ENCODE assay signal across 19 cellular contexts in genomic region chr5:82162568-82162967, GRCh38.
A peak's percentile ranks its signal among the peaks of the same experiment; 100 is the strongest.
DNase-seq lines count a peak whose midpoint lies in the region; ATAC-seq, FAIRE-seq and TF ChIP-seq lines count a peak whose summit lies in the region.
"Had no signal": no experiment of that assay in that cellular context is flagged by ENCODE, and none has a peak within 500 bp of the region (broad histone marks: within the 10 kb centered on the region; RNA-seq: fewer than 3 reads in every experiment).

No MANE protein-coding gene starts in this region.

- no peaks in the 10 kb centered on the region for H3K9me3 Mint-ChIP-seq in astrocyte (ENCODE audit: unreplicated experiment)
- H3K9me3 Mint-ChIP-seq: CD14-positive monocyte; CD4-positive, alpha-beta memory T cell; GM23338 had no signal

- H3K27ac ChIP-seq in A549 = peak overlapping the region; percentile 78 to 88
- no peak overlapping the region for H3K27ac ChIP-seq in astrocyte (ENCODE audit: low read depth, low read length)
- H3K27ac ChIP-seq in mesendoderm (ENCODE audit: low read depth, low read length) = no peak overlapping the region
- no peak overlapping the region for H3K27ac ChIP-seq in left ventricle myocardium inferior (replicated peaks)
- H3K27ac ChIP-seq: BLaER1 had no signal

- peak overlapping the region; percentile 23 for H2BK15ac ChIP-seq in mesendoderm (replicated peaks; ENCODE audit: low read depth)

- CTCF ChIA-PET in A549 (lab: Yijun Ruan, JAX) = no interaction called here

- no peaks in the 10 kb centered on the region for H3K36me3 Mint-ChIP-seq in astrocyte (ENCODE audit: low read depth, unreplicated experiment)
- H3K36me3 Mint-ChIP-seq: CD14-positive monocyte; CD4-positive, alpha-beta memory T cell had no signal

- H2BK120ac ChIP-seq in mesendoderm (ENCODE audit: low read depth, low read length) = no peak overlapping the region

- intact Hi-C loops in left ventricle myocardium inferior (cut with micrococcal nuclease) = loop anchor here (10.0 kb wide), 1 partner anchor 738 kb away; no protein-coding TSS in a partner anchor

- no peaks in the 10 kb centered on the region for H3K9me3 ChIP-seq in A549
- H3K9me3 ChIP-seq in astrocyte (ENCODE audit: insufficient read depth, low read depth, low read length) = no peaks in the 10 kb centered on the region
- H3K9me3 ChIP-seq in left ventricle myocardium inferior (replicated peaks) = no peaks in the 10 kb centered on the region
- H3K9me3 ChIP-seq: BLaER1 had no signal

- no peak for TF ChIP-seq EP300 in A549 (IDR thresholded peaks at IDR 0.05)

- no peak for DNase-seq in A549 (ENCODE audit: low read depth in 1 of 2, low spot score in 1 of 2)
- DNase-seq in astrocyte (ENCODE audit: low read depth) = no peak
- no peak for DNase-seq in mesendoderm
- DNase-seq in occipital lobe (lab: John Stamatoyannopoulos, UW) = peak; percentile 12
- DNase-seq in GM19238 (ENCODE audit: insufficient read length, low spot score) = no peak
- no peak for DNase-seq in left ventricle myocardium inferior
- DNase-seq: Calu3; CD4-positive, alpha-beta memory T cell; DMS79 treated with DMSO at 0.1 percent for 48 hours; HCEC 1CT; IMR-90 had no signal

- no peak overlapping the region for H2AK5ac ChIP-seq in mesendoderm (ENCODE audit: low read length)

- no peak overlapping the region for H4K5ac ChIP-seq in mesendoderm (ENCODE audit: low read length)

- no peaks in the 10 kb centered on the region for H3K79me1 ChIP-seq in mesendoderm (ENCODE audit: low read length)

- POLR2A ChIA-PET in A549 (lab: Yijun Ruan, JAX) = no interaction called here

- FAIRE-seq in A549 (lab: Jason Lieb, UNC) (no peak), astrocyte (lab: Jason Lieb, UNC) (no peak)
- FAIRE-seq: GM12878, H54, HTR-8/SVneo, K562 had no signal

- no peak overlapping the region for H3K56ac ChIP-seq in mesendoderm (ENCODE audit: low read length)

- H3K27me3 ChIP-seq in astrocyte (ENCODE audit: insufficient read depth, low read length) (no peaks in the 10 kb centered on the region), mesendoderm (ENCODE audit: insufficient read depth, low read length, poor library complexity) (no peaks in the 10 kb centered on the region), left ventricle myocardium inferior (ENCODE audit: low read depth) (no peaks in the 10 kb centered on the region)
- H3K27me3 ChIP-seq: BLaER1 had no signal

- no peak overlapping the region for H3K27ac Mint-ChIP-seq in astrocyte (ENCODE audit: unreplicated experiment)
- H3K27ac Mint-ChIP-seq: CD14-positive monocyte had no signal

- WGBS in A549 (ENCODE audit: missing lambda C conversion rate) = 79% methylated on average over 4 of the region's 4 CpGs
- WGBS in mesendoderm (ENCODE audit: extremely low coverage, insufficient coverage, low lambda C conversion rate) = no CpG with 5 or more reads among the region's 4 CpGs

- H3K18ac ChIP-seq in mesendoderm (ENCODE audit: low read length) = no peak overlapping the region

- TF ChIP-seq CTCF in A549 (IDR thresholded peaks at IDR 0.05) (no peak), astrocyte (IDR thresholded peaks at IDR 0.05; ENCODE audit: insufficient read depth, low read depth, low read length) (no peak), left ventricle myocardium inferior (IDR thresholded peaks at IDR 0.05; ENCODE audit: borderline replicate concordance) (no peak)

- no peaks in the 10 kb centered on the region for H4K20me1 ChIP-seq in astrocyte (ENCODE audit: insufficient read depth, low read length)
- H4K20me1 ChIP-seq: BLaER1 had no signal

- H3K4me3 Mint-ChIP-seq in astrocyte (ENCODE audit: unreplicated experiment) = peak overlapping the region; percentile 11
- H3K4me3 Mint-ChIP-seq: CD14-positive monocyte; CD4-positive, alpha-beta memory T cell; GM23338 had no signal

- no peak overlapping the region for H2AFZ ChIP-seq in astrocyte (ENCODE audit: low read depth, low read length)
- H2AFZ ChIP-seq: GM23338 had no signal

- no peak overlapping the region for H3K23ac ChIP-seq in mesendoderm (ENCODE audit: low read length)

- peak overlapping the region; percentile 81; the same call in 1 of the 3 replicates for H3K4me2 ChIP-seq in A549
- H3K4me2 ChIP-seq in astrocyte (ENCODE audit: low read length) = no peak overlapping the region
- H3K4me2 ChIP-seq in mesendoderm (ENCODE audit: low read length) = no peak overlapping the region
- H3K4me2 ChIP-seq: BLaER1, GM23338 had no signal

- H3K4me3 ChIP-seq in A549 = no peak overlapping the region
- H3K4me3 ChIP-seq in astrocyte (ENCODE audit: insufficient read depth, low read depth, low read length) = no peak overlapping the region
- no peak overlapping the region for H3K4me3 ChIP-seq in mesendoderm (ENCODE audit: low read length)
- H3K4me3 ChIP-seq in left ventricle myocardium inferior = no peak overlapping the region
- H3K4me3 ChIP-seq: BLaER1, GM12878, GM23338, K562 had no signal

- H3K4me1 ChIP-seq in A549 = peaks cover 53% of the 10 kb centered on the region
- H3K4me1 ChIP-seq in astrocyte (ENCODE audit: insufficient read depth, low read length) = peaks cover 24% of the 10 kb centered on the region
- H3K4me1 ChIP-seq in mesendoderm (ENCODE audit: control insufficient read depth, low read depth, low read length) = no peaks in the 10 kb centered on the region
- H3K4me1 ChIP-seq in left ventricle myocardium inferior = peaks cover 19% of the 10 kb centered on the region
- H3K4me1 ChIP-seq: BLaER1 had no signal

- H3K79me2 ChIP-seq in astrocyte (ENCODE audit: insufficient read depth, low read length) (no peaks in the 10 kb centered on the region), mesendoderm (ENCODE audit: control insufficient read depth, insufficient read depth, low read length) (no peaks in the 10 kb centered on the region)

- no peak for TF ChIP-seq POLR2A in A549 (IDR thresholded peaks at IDR 0.05; ENCODE audit: low read length)

- ATAC-seq in A549 (no peak), HG03039 (IDR thresholded peaks at IDR 0.05; ENCODE audit: unreplicated experiment) (no peak)
- ATAC-seq: GM12878, GM23338, K562 had no signal

- peaks cover 39% of the 10 kb centered on the region for H3K4me1 Mint-ChIP-seq in astrocyte (ENCODE audit: low read depth, unreplicated experiment)

- H3K9ac ChIP-seq in astrocyte (ENCODE audit: low read length) (no peak overlapping the region), mesendoderm (ENCODE audit: low read length) (no peak overlapping the region)
- H3K9ac ChIP-seq: BLaER1 had no signal

- no peaks in the 10 kb centered on the region for H3K27me3 Mint-ChIP-seq in astrocyte (ENCODE audit: low read depth, unreplicated experiment)
- H3K27me3 Mint-ChIP-seq: CD4-positive, alpha-beta memory T cell had no signal

- H3K36me3 ChIP-seq in astrocyte (ENCODE audit: insufficient read depth, low read length) = no peaks in the 10 kb centered on the region
- no peaks in the 10 kb centered on the region for H3K36me3 ChIP-seq in mesendoderm (ENCODE audit: control insufficient read depth, insufficient read depth, low read length)
- H3K36me3 ChIP-seq in left ventricle myocardium inferior = no peaks in the 10 kb centered on the region
- H3K36me3 ChIP-seq: BLaER1 had no signal

- no peak for TF ChIP-seq RAD21 in A549 (conservative IDR thresholded peaks at IDR 0.05 in 1 of 2, IDR thresholded peaks at IDR 0.05 in 1 of 2)

- no peak overlapping the region for H4K8ac ChIP-seq in mesendoderm (ENCODE audit: low read depth, low read length)

- no peak overlapping the region for H3K4ac ChIP-seq in mesendoderm (ENCODE audit: low read depth, low read length)

- H2BK5ac ChIP-seq in mesendoderm (ENCODE audit: low read length) = no peak overlapping the region

TF ChIP-seq in A549, 52 proteins besides CTCF, POLR2A, EP300 and RAD21 (continues in another document):
- TF ChIP-seq NR3C1 (IDR thresholded peaks at IDR 0.05) (no peak), EHMT2 (IDR thresholded peaks at IDR 0.05; ENCODE audit: low read depth) (no peak), MYC (IDR thresholded peaks at IDR 0.05; ENCODE audit: borderline replicate concordance, low read length) (no peak), KDM1A (IDR thresholded peaks at IDR 0.05; ENCODE audit: low read depth) (no peak), ATOH8 (CRISPR knock-in tag; IDR thresholded peaks at IDR 0.05; ENCODE audit: low read depth) (no peak), ZSCAN20 (CRISPR knock-in tag; IDR thresholded peaks at IDR 0.05) (no peak), SMC3 (IDR thresholded peaks at IDR 0.05) (no peak), PHF8 (IDR thresholded peaks at IDR 0.05; ENCODE audit: borderline replicate concordance, low read depth) (no peak), EHF (CRISPR knock-in tag; IDR thresholded peaks at IDR 0.05) (no peak), CHD4 (IDR thresholded peaks at IDR 0.05; ENCODE audit: borderline replicate concordance) (no peak), CBX2 (IDR thresholded peaks at IDR 0.05; ENCODE audit: borderline replicate concordance, low read depth) (no peak), ZFP36 (IDR thresholded peaks at IDR 0.05; ENCODE audit: borderline replicate concordance, partially characterized antibody) (no peak)
- TF ChIP-seq, protein P1, sequence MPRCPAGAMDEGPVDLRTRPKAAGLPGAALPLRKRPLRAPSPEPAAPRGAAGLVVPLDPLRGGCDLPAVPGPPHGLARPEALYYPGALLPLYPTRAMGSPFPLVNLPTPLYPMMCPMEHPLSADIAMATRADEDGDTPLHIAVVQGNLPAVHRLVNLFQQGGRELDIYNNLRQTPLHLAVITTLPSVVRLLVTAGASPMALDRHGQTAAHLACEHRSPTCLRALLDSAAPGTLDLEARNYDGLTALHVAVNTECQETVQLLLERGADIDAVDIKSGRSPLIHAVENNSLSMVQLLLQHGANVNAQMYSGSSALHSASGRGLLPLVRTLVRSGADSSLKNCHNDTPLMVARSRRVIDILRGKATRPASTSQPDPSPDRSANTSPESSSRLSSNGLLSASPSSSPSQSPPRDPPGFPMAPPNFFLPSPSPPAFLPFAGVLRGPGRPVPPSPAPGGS (IDR thresholded peaks at IDR 0.05) = no peak

Comparison
In these comparisons a context has a peak if more than half of its experiments do, and no peak if none do; other contexts are left out.
1. H3K27ac ChIP-seq: peak in A549 (2 of 2); none in astrocyte (single experiment), mesendoderm (single experiment) and left ventricle myocardium inferior (single experiment).